ENCODE assay signal across 1 cellular context in genomic region chr10:110502072-110502845, GRCh38.
TF ChIP-seq lines count a peak whose summit lies in the region.

No MANE protein-coding gene starts in this region.

TF ChIP-seq in HepG2, 621 proteins besides CTCF, POLR2A, EP300 and RAD21:
- TF ChIP-seq ZNF580 (CRISPR knock-in tag; IDR thresholded peaks at IDR 0.05; ENCODE audit: borderline replicate concordance, low read depth) (no peak), NR2F2 (IDR thresholded peaks at IDR 0.05; ENCODE audit: borderline replicate concordance, low read depth) (no peak), ZNF44 (CRISPR knock-in tag; IDR thresholded peaks at IDR 0.05) (no peak), ZMAT5 (CRISPR knock-in tag; IDR thresholded peaks at IDR 0.05; ENCODE audit: borderline replicate concordance, low read depth) (no peak), ZNF20 (CRISPR knock-in tag; IDR thresholded peaks at IDR 0.05) (no peak), ZNF891 (CRISPR knock-in tag; IDR thresholded peaks at IDR 0.05) (no peak), MIXL1 (CRISPR knock-in tag; IDR thresholded peaks at IDR 0.05) (no peak), PREB (CRISPR knock-in tag; IDR thresholded peaks at IDR 0.05) (no peak), NONO (IDR thresholded peaks at IDR 0.05) (no peak), NONO (CRISPR knock-in tag; conservative IDR thresholded peaks at IDR 0.05) (no peak), KDM5A (IDR thresholded peaks at IDR 0.05; ENCODE audit: borderline replicate concordance, low read length) (no peak), BRD4 (CRISPR knock-in tag; IDR thresholded peaks at IDR 0.05) (no peak), PPARG (CRISPR knock-in tag; conservative IDR thresholded peaks at IDR 0.05) (no peak), RXRB (CRISPR knock-in tag; IDR thresholded peaks at IDR 0.05; ENCODE audit: borderline replicate concordance) (no peak), ZNF687 (CRISPR knock-in tag; IDR thresholded peaks at IDR 0.05) (no peak), CCAR2 (optimal IDR thresholded peaks at IDR 0.05; ENCODE audit: low read depth, low read length) (no peak), ARID4A (CRISPR knock-in tag; IDR thresholded peaks at IDR 0.05; ENCODE audit: borderline replicate concordance) (no peak)
- TF ChIP-seq, protein P1, sequence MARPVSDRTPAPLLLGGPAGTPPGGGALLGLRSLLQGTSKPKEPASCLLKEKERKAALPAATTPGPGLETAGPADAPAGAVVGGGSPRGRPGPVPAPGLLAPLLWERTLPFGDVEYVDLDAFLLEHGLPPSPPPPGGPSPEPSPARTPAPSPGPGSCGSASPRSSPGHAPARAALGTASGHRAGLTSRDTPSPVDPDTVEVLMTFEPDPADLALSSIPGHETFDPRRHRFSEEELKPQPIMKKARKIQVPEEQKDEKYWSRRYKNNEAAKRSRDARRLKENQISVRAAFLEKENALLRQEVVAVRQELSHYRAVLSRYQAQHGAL (CRISPR knock-in tag; IDR thresholded peaks at IDR 0.05; ENCODE audit: not compliant biosample characterization) = no peak
- TF ChIP-seq, protein P2, sequence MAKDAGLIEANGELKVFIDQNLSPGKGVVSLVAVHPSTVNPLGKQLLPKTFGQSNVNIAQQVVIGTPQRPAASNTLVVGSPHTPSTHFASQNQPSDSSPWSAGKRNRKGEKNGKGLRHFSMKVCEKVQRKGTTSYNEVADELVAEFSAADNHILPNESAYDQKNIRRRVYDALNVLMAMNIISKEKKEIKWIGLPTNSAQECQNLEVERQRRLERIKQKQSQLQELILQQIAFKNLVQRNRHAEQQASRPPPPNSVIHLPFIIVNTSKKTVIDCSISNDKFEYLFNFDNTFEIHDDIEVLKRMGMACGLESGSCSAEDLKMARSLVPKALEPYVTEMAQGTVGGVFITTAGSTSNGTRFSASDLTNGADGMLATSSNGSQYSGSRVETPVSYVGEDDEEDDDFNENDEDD (CRISPR knock-in tag; IDR thresholded peaks at IDR 0.05; ENCODE audit: borderline replicate concordance) = no peak
- TF ChIP-seq, protein P3, sequence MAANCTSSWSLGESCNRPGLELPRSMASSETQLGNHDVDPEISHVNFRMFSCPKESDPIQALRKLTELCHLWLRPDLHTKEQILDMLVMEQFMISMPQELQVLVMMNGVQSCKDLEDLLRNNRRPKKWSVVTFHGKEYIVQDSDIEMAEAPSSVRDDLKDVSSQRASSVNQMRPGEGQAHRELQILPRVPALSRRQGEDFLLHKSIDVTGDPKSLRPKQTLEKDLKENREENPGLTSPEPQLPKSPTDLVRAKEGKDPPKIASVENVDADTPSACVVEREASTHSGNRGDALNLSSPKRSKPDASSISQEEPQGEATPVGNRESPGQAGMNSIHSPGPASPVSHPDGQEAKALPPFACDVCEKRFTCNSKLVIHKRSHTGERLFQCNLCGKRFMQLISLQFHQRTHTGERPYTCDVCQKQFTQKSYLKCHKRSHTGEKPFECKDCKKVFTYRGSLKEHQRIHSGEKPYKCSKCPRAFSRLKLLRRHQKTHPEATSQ (CRISPR knock-in tag; IDR thresholded peaks at IDR 0.05; ENCODE audit: borderline replicate concordance) = no peak
- TF ChIP-seq, protein P4, sequence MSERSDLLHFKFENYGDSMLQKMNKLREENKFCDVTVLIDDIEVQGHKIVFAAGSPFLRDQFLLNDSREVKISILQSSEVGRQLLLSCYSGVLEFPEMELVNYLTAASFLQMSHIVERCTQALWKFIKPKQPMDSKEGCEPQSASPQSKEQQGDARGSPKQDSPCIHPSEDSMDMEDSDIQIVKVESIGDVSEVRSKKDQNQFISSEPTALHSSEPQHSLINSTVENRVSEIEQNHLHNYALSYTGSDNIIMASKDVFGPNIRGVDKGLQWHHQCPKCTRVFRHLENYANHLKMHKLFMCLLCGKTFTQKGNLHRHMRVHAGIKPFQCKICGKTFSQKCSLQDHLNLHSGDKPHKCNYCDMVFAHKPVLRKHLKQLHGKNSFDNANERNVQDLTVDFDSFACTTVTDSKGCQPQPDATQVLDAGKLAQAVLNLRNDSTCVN (CRISPR knock-in tag; IDR thresholded peaks at IDR 0.05; ENCODE audit: borderline replicate concordance) = no peak
